Comparison of ENCODE assay signal across 11 cellular contexts in genomic region chr7:106139253-106140251, GRCh38. TPM values are rescaled to one million over a fixed set of nuclear protein-coding genes. Genes with fewer than 3 reads are reported as not detected.
DNase-seq lines count a peak whose midpoint lies in the region; ATAC-seq and TF ChIP-seq lines count a peak whose summit lies in the region.
"Had no signal": no experiment of that assay in that cellular context is flagged by ENCODE, and none has a peak within 500 bp of the region (broad histone marks: within the 10 kb centered on the region; RNA-seq: fewer than 3 reads in every experiment).

No MANE protein-coding gene starts in this region.

- TF ChIP-seq CTCF in body of pancreas (IDR thresholded peaks at IDR 0.05): no peak

- no peaks in the 10 kb centered on the region for H4K20me1 ChIP-seq in Karpas-422 (ENCODE audit: insufficient read depth, low read depth, low read length)

- H3K4me1 ChIP-seq in Karpas-422 (ENCODE audit: low read length): peaks cover 35% of the 10 kb centered on the region
- H3K4me1 ChIP-seq in body of pancreas: no peaks in the 10 kb centered on the region
- peaks cover 15% of the 10 kb centered on the region for H3K4me1 ChIP-seq in skeletal muscle satellite cell (ENCODE audit: control insufficient read depth, insufficient read depth, low read length)

- H3K4me3 ChIP-seq in Karpas-422 (ENCODE audit: low read length) (no peak overlapping the region), body of pancreas (no peak overlapping the region), skeletal muscle satellite cell (ENCODE audit: low read length) (no peak overlapping the region)

- H3K4me2 ChIP-seq in Karpas-422 (ENCODE audit: low read depth, low read length, poor library complexity, severe bottlenecking) (peak overlapping the region; percentile 24), skeletal muscle satellite cell (ENCODE audit: low read length) (peak overlapping the region; percentile 50)

- H2AFZ ChIP-seq in Karpas-422 (ENCODE audit: low read length): no peak overlapping the region

- no peaks in the 10 kb centered on the region for H3K27me3 ChIP-seq in Karpas-422 (ENCODE audit: low read length)
- H3K27me3 ChIP-seq in body of pancreas: no peaks in the 10 kb centered on the region
- peaks cover 4% of the 10 kb centered on the region for H3K27me3 ChIP-seq in skeletal muscle satellite cell (ENCODE audit: control insufficient read depth, insufficient read depth, low read length)

- H3K36me3 ChIP-seq in Karpas-422 (ENCODE audit: insufficient read depth, low read length) (no peaks in the 10 kb centered on the region), body of pancreas (replicated peaks in 1 of 2; ENCODE audit: insufficient read depth in 1 of 2, low read depth in 2 of 2) (no peaks in the 10 kb centered on the region), skeletal muscle satellite cell (ENCODE audit: insufficient read depth, low read length) (no peaks in the 10 kb centered on the region)

- TF ChIP-seq POLR2A in body of pancreas (IDR thresholded peaks at IDR 0.05): no peak

- H3K9me2 ChIP-seq in Karpas-422 (replicated peaks; ENCODE audit: insufficient read depth, low read length): no peaks in the 10 kb centered on the region

- ATAC-seq in body of pancreas: peak; percentile 53
- ATAC-seq in HG03097 (IDR thresholded peaks at IDR 0.05; ENCODE audit: low FRiP score, unreplicated experiment): no peak
- ATAC-seq: activated CD8-positive, alpha-beta T cell treated with anti-CD3 and anti-CD28 coated beads, Interleukin-2, amount 10 ng/mL, durations not matched to agents 7 days and 5 days had no signal

- no peak overlapping the region for H3K27ac ChIP-seq in Karpas-422 (ENCODE audit: low read length)
- H3K27ac ChIP-seq in body of pancreas: no peak overlapping the region

- DNase-seq in Karpas-422 (no peak), body of pancreas (peak in 2 of 4 donors; percentile 19 to 27), iris pigment epithelial cell (ENCODE audit: low read depth) (peak; percentile 38), NCI-H510A (lab: John Stamatoyannopoulos, UW) (no peak)
- no peak for DNase-seq in stimulated activated CD8-positive, alpha-beta memory T cell treated with anti-CD3 and anti-CD28 coated beads, Interleukin-4, amount 100 ng/mL, for 48 hours
- DNase-seq in stimulated activated naive CD4-positive, alpha-beta T cell (lab: John Stamatoyannopoulos, UW): no peak
- DNase-seq: activated CD8-positive, alpha-beta T cell treated with anti-CD3 and anti-CD28 coated beads, Interleukin-2, amount 10 ng/mL, durations not matched to agents 7 days and 5 days; DMS153; NCI-H1092 treated with DMSO at 0.1 percent for 48 hours had no signal

- H3K9me3 ChIP-seq in Karpas-422 (ENCODE audit: low read length): no peaks in the 10 kb centered on the region
- no peaks in the 10 kb centered on the region for H3K9me3 ChIP-seq in body of pancreas
- H3K9me3 ChIP-seq in skeletal muscle satellite cell (replicated peaks; ENCODE audit: low read length): no peaks in the 10 kb centered on the region

- peak overlapping the region; percentile 10; the same call in 1 of the 2 replicates for H3K9ac ChIP-seq in Karpas-422 (ENCODE audit: low read length)
- H3K9ac ChIP-seq in skeletal muscle satellite cell (ENCODE audit: low read depth, low read length): peak overlapping the region; percentile 34

- 77 to 81% methylated on average over 8 of the region's 8 CpGs for WGBS in body of pancreas, 2 donors

- H3K79me2 ChIP-seq in Karpas-422 (ENCODE audit: low read length): no peaks in the 10 kb centered on the region

- intact Hi-C loops in body of pancreas (cut with DNase I): no loop called here

RNA-seq across cellular contexts. Expression of gene SYPL1, which starts 27.4 kb away (rescaled TPM):
- total RNA-seq in Karpas-422 (2014; rRNA removed; shearing (Covaris generic); ENCODE audit: low replicate concordance): 88.9 and 251 TPM in 2 replicates
- total RNA-seq in body of pancreas: 10 to 100 TPM; 35.6 to 44.1 TPM
- total RNA-seq in skeletal muscle satellite cell (2012; rRNA removed): 33.4 and 39.8 TPM in 2 replicates
